ENCODE assay signal across 17 cellular contexts in the genomic region with DNA sequence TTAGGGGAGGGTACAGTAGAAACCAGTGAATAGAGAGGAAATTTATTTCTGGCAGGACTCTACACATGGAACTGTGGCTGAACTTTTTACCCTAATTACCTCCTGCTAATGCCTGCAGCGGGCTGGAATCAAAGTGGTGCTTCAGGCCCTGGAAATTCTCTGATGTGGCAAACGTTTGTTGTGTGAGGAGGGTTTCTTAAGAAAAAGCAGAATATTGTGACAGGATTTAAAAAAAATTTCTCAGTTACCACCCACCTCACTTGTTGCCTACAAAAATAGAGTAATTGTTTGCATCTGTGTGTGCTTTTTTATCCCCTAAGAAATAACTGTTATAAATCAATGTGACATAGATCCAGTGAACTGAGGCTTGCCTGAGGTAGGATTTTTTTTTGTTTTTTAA.
DNase-seq lines count a peak whose midpoint lies in the region; ATAC-seq, FAIRE-seq and TF ChIP-seq lines count a peak whose summit lies in the region.
"Had no signal": no experiment of that assay in that cellular context is flagged by ENCODE, and none has a peak within 500 bp of the region (broad histone marks: within the 10 kb centered on the region; RNA-seq: fewer than 3 reads in every experiment).

No MANE protein-coding gene starts in this region.

- H2AFZ ChIP-seq in mammary epithelial cell (ENCODE audit: low read depth, low read length), result no peak overlapping the region

- CTCF ChIA-PET in HEK293 (lab: Yijun Ruan, JAX), result no interaction called here
- CTCF ChIA-PET in mammary epithelial cell (lab: Charles Lee; ENCODE audit: low non-redundant PET), result no interaction called here

- H3K36me3 ChIP-seq in HEK293 (ENCODE audit: control insufficient read depth in 2 of 2, insufficient read depth in 1 of 2, low read length in 2 of 2) (no peaks in the 10 kb centered on the region), mammary epithelial cell (ENCODE audit: insufficient read depth, low read length) (no peaks in the 10 kb centered on the region), transverse colon (no peaks in the 10 kb centered on the region)
- H3K36me3 ChIP-seq: left lung, upper lobe of right lung had no signal

- TF ChIP-seq CTCF in HEK293 (tag by site-specific recombination; IDR thresholded peaks at IDR 0.05) (no peak), fibroblast of the aortic adventitia (IDR thresholded peaks at IDR 0.05; ENCODE audit: insufficient read depth, low read length) (no peak), mammary epithelial cell (conservative IDR thresholded peaks at IDR 0.05 in 1 of 2, IDR thresholded peaks at IDR 0.05 in 1 of 2; ENCODE audit: extremely low read depth in 1 of 2, insufficient read depth in 1 of 2, low read depth in 1 of 2, low read length in 2 of 2) (no peak), transverse colon (IDR thresholded peaks at IDR 0.05) (no peak)

- 8% methylated on average over 2 of the region's 2 CpGs for WGBS in mammary epithelial cell (ENCODE audit: low coverage, missing lambda C conversion rate)
- 30 to 60% methylated on average over 2 of the region's 2 CpGs for WGBS in transverse colon (ENCODE audit: low coverage in 1 of 2), 2 donors

- H3K4me1 ChIP-seq in HEK293 (ENCODE audit: control insufficient read depth, insufficient read depth, low read length) (peaks cover 17% of the 10 kb centered on the region), mammary epithelial cell (ENCODE audit: insufficient read depth, low read length) (no peaks in the 10 kb centered on the region), transverse colon (peaks cover 0 to 4% (median 0%) of the 10 kb centered on the region in 4 donors)

- intact Hi-C loops in mammary epithelial cell (cut with micrococcal nuclease) (no loop called here), transverse colon (cut with DNase I; ENCODE audit: low total_unique reads) (no loop called here)

- no peaks in the 10 kb centered on the region for H3K9me3 ChIP-seq in HEK293 (ENCODE audit: control insufficient read depth, insufficient read depth, low read depth, low read length)
- no peaks in the 10 kb centered on the region for H3K9me3 ChIP-seq in mammary epithelial cell (replicated peaks; ENCODE audit: insufficient read depth, low read length)
- H3K9me3 ChIP-seq in transverse colon, result no peaks in the 10 kb centered on the region
- H3K9me3 ChIP-seq: left lung, upper lobe of right lung had no signal

- H4K20me1 ChIP-seq in mammary epithelial cell (ENCODE audit: insufficient read depth, low read length), result no peaks in the 10 kb centered on the region

- no peak overlapping the region for H3K9ac ChIP-seq in mammary epithelial cell (ENCODE audit: insufficient read depth, low read length)

- H3K79me2 ChIP-seq in mammary epithelial cell (ENCODE audit: insufficient read depth, low read length), result no peaks in the 10 kb centered on the region

- BruUV-seq in mammary epithelial cell (replicated peaks; lab: Mats Ljungman, UMichigan), result no TSS peak

- no peak for TF ChIP-seq POLR2A in transverse colon (IDR thresholded peaks at IDR 0.05)

- no peak overlapping the region for H3K4me2 ChIP-seq in mammary epithelial cell (ENCODE audit: insufficient read depth, low read depth, low read length)

- peak; percentile 99 for FAIRE-seq in A204.1 (lab: Jason Lieb, UNC)
- FAIRE-seq: bronchial epithelial cell had no signal

- H3K27me3 ChIP-seq in mammary epithelial cell (ENCODE audit: insufficient read depth, low read length) (no peaks in the 10 kb centered on the region), transverse colon (no peaks in the 10 kb centered on the region)
- H3K27me3 ChIP-seq: left lung, upper lobe of right lung had no signal

- no peak for TF ChIP-seq EP300 in transverse colon (IDR thresholded peaks at IDR 0.05; ENCODE audit: low read depth)

- in situ Hi-C loops in mammary epithelial cell (cut with MboI; ENCODE audit: low sequenced_read_pairs in 2 of 2) (no loop called here), transverse colon (cut with MboI; ENCODE audit: low pct_ligation_motif_present in 1 of 4, low pct_unique_long_range_greater_than_20kb in 1 of 4, low sequenced_read_pairs in 3 of 4) (no loop called here)

- no peak for ATAC-seq in GM21786 (IDR thresholded peaks at IDR 0.05; ENCODE audit: unreplicated experiment)
- no peak for ATAC-seq in GM21737 (IDR thresholded peaks at IDR 0.05; ENCODE audit: unreplicated experiment)
- ATAC-seq: left lung, upper lobe of right lung had no signal

- no peak overlapping the region for H3K4me3 ChIP-seq in HEK293 (ENCODE audit: low read depth, low read length)
- no peak overlapping the region for H3K4me3 ChIP-seq in fibroblast of the aortic adventitia (ENCODE audit: low read depth, low read length)
- H3K4me3 ChIP-seq in mammary epithelial cell (replicated peaks in 1 of 3; ENCODE audit: insufficient read depth in 1 of 3, low read depth in 2 of 3, low read length in 3 of 3), result no peak overlapping the region
- H3K4me3 ChIP-seq in transverse colon, result no peak overlapping the region
- H3K4me3 ChIP-seq: left lung, upper lobe of right lung had no signal

- DNase-seq in RPMI7951 (ENCODE audit: low read depth) (peak; percentile 57), fibroblast of the aortic adventitia (ENCODE audit: low read depth) (peak; percentile 22), mammary epithelial cell (no peak), transverse colon (no peak)
- DNase-seq: activated CD4-positive, alpha-beta T cell treated with anti-CD3 and anti-CD28 coated beads for 4 hours; COR-L47; KBM-7; left lung; NCI-H187; stimulated activated CD4-positive, alpha-beta T cell treated with anti-CD3 and anti-CD28 coated beads, Interleukin-12 subunit alpha, Interleukin-12 subunit beta, amount 100 ng/mL, for 4 hours; stimulated activated naive CD4-positive, alpha-beta T cell; upper lobe of right lung had no signal

- POLR2A ChIA-PET in HEK293 (lab: Yijun Ruan, JAX), result no interaction called here

- H3K27ac ChIP-seq in HEK293 (ENCODE audit: extremely low read depth, low read depth, low read length) (no peak overlapping the region), mammary epithelial cell (ENCODE audit: insufficient read depth, low read depth, low read length) (no peak overlapping the region), transverse colon (no peak overlapping the region)
- H3K27ac ChIP-seq: left lung, upper lobe of right lung had no signal

- dilution Hi-C loops in mammary epithelial cell (cut with HindIII; ENCODE audit: low sequenced_read_pairs), result no loop called here

TF ChIP-seq in HEK293, 187 proteins besides CTCF, POLR2A, EP300 and RAD21:
- TF ChIP-seq ZNF132 (tag by site-specific recombination; IDR thresholded peaks at IDR 0.05; ENCODE audit: borderline replicate concordance), result no peak
- TF ChIP-seq SCRT2 (tag by site-specific recombination; IDR thresholded peaks at IDR 0.05), result peak; percentile 54; the same call in 1 of the 2 replicates
- TF ChIP-seq, protein P1, sequence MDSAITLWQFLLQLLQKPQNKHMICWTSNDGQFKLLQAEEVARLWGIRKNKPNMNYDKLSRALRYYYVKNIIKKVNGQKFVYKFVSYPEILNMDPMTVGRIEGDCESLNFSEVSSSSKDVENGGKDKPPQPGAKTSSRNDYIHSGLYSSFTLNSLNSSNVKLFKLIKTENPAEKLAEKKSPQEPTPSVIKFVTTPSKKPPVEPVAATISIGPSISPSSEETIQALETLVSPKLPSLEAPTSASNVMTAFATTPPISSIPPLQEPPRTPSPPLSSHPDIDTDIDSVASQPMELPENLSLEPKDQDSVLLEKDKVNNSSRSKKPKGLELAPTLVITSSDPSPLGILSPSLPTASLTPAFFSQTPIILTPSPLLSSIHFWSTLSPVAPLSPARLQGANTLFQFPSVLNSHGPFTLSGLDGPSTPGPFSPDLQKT (IDR thresholded peaks at IDR 0.05; ENCODE audit: borderline replicate concordance, low read depth, low read length), result no peak
- TF ChIP-seq, protein P2, sequence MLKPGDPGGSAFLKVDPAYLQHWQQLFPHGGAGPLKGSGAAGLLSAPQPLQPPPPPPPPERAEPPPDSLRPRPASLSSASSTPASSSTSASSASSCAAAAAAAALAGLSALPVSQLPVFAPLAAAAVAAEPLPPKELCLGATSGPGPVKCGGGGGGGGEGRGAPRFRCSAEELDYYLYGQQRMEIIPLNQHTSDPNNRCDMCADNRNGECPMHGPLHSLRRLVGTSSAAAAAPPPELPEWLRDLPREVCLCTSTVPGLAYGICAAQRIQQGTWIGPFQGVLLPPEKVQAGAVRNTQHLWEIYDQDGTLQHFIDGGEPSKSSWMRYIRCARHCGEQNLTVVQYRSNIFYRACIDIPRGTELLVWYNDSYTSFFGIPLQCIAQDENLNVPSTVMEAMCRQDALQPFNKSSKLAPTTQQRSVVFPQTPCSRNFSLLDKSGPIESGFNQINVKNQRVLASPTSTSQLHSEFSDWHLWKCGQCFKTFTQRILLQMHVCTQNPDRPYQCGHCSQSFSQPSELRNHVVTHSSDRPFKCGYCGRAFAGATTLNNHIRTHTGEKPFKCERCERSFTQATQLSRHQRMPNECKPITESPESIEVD (tag by site-specific recombination; IDR thresholded peaks at IDR 0.05), result peak; percentile 99
- TF ChIP-seq SCRT1 (tag by site-specific recombination; IDR thresholded peaks at IDR 0.05; ENCODE audit: borderline replicate concordance), result peak; percentile 21; the same call in 1 of the 2 replicates

Comparison
In these comparisons a context has a peak if more than half of its experiments do, and no peak if none do; other contexts are left out.
1. DNase-seq: peak in RPMI7951 (single experiment) and fibroblast of the aortic adventitia (single experiment); none in mammary epithelial cell (single experiment) and transverse colon (single experiment).